ENCODE assay signal across 19 cellular contexts in the genomic region with DNA sequence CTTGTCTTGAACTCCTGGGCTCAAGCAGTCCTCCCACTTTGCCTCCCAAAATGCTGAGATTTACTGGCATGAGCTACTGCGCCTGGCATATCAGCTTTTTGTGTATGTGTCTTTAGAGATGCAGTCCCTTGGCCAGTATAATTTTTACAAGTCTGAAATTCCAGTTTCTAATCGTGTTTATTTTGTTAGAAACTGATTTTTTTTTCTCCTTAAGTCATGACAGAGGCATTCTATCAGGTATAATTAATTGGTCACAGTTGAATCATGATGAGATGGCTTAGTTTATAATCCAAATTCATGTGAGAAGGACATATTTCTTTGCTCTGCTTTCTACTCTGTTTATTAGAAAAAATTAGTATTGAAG.
"Had no signal": no experiment of that assay in that cellular context is flagged by ENCODE, and none has a peak within 500 bp of the region (broad histone marks: within the 10 kb centered on the region; RNA-seq: fewer than 3 reads in every experiment).

No MANE protein-coding gene starts in this region.

- H3K9me3 ChIP-seq: right atrium auricular region, thyroid gland had no signal

- H3K4me1 ChIP-seq: thyroid gland had no signal

- H3K27ac ChIP-seq: cardiac muscle cell, right atrium auricular region, thyroid gland had no signal

- H3K4me3 Mint-ChIP-seq: activated CD4-positive, alpha-beta memory T cell treated with anti-CD3 and anti-CD28 coated beads for 36 hours; activated naive CD4-positive, alpha-beta T cell treated with anti-CD3 and anti-CD28 coated beads, Interleukin-2, amount 10 ng/mL, durations not matched to agents 7 days and 5 days; endodermal cell; natural killer cell; stimulated activated naive CD8-positive, alpha-beta T cell treated with anti-CD3 and anti-CD28 coated beads, Interleukin-15, Interleukin-2, amounts not matched to agents 100 ng/mL and 50 ng/mL, for 24 hours; T-helper 17 cell had no signal

- H3K9me3 Mint-ChIP-seq: activated CD4-positive, alpha-beta memory T cell treated with anti-CD3 and anti-CD28 coated beads for 36 hours; activated naive CD4-positive, alpha-beta T cell treated with anti-CD3 and anti-CD28 coated beads, Interleukin-2, amount 10 ng/mL, durations not matched to agents 7 days and 5 days; endodermal cell; natural killer cell; stimulated activated naive CD8-positive, alpha-beta T cell treated with anti-CD3 and anti-CD28 coated beads, Interleukin-15, Interleukin-2, amounts not matched to agents 100 ng/mL and 50 ng/mL, for 24 hours had no signal

- H3K4me3 ChIP-seq: cardiac muscle cell, lung, right atrium auricular region, thyroid gland had no signal

- ATAC-seq: left lobe of liver, natural killer cell, T-helper 17 cell had no signal

- DNase-seq: activated CD4-positive, alpha-beta memory T cell treated with anti-CD3 and anti-CD28 coated beads for 36 hours; activated CD4-positive, alpha-beta T cell treated with anti-CD3 and anti-CD28 coated beads for 48 hours; activated effector memory CD4-positive, alpha-beta T cell treated with anti-CD3 and anti-CD28 coated beads, Interleukin-2, amount 50 U/mL, for 16 hours; activated naive CD4-positive, alpha-beta T cell treated with anti-CD3 and anti-CD28 coated beads, Interleukin-2, amount 10 ng/mL, durations not matched to agents 7 days and 5 days; amygdala; cortex of kidney; endodermal cell; kidney; midbrain; natural killer cell; stimulated activated CD4-positive, alpha-beta T cell treated with anti-CD3 and anti-CD28 coated beads, Interleukin-1b, Interleukin-23, amount 100 ng/mL, for 48 hours; T-helper 17 cell; thyroid gland had no signal

- H3K27ac Mint-ChIP-seq: activated naive CD4-positive, alpha-beta T cell treated with anti-CD3 and anti-CD28 coated beads, Interleukin-2, amount 10 ng/mL, durations not matched to agents 7 days and 5 days; endodermal cell; natural killer cell; progenitor cell of endocrine pancreas; stimulated activated naive CD8-positive, alpha-beta T cell treated with anti-CD3 and anti-CD28 coated beads, Interleukin-15, Interleukin-2, amounts not matched to agents 100 ng/mL and 50 ng/mL, for 24 hours; T-helper 17 cell had no signal

- H3K27me3 ChIP-seq: cardiac muscle cell, right atrium auricular region, thyroid gland had no signal

- H3K27me3 Mint-ChIP-seq: activated CD4-positive, alpha-beta memory T cell treated with anti-CD3 and anti-CD28 coated beads for 36 hours; activated naive CD4-positive, alpha-beta T cell treated with anti-CD3 and anti-CD28 coated beads, Interleukin-2, amount 10 ng/mL, durations not matched to agents 7 days and 5 days; progenitor cell of endocrine pancreas; stimulated activated naive CD8-positive, alpha-beta T cell treated with anti-CD3 and anti-CD28 coated beads, Interleukin-15, Interleukin-2, amounts not matched to agents 100 ng/mL and 50 ng/mL, for 24 hours; T-helper 17 cell had no signal
